In the genomic region with DNA sequence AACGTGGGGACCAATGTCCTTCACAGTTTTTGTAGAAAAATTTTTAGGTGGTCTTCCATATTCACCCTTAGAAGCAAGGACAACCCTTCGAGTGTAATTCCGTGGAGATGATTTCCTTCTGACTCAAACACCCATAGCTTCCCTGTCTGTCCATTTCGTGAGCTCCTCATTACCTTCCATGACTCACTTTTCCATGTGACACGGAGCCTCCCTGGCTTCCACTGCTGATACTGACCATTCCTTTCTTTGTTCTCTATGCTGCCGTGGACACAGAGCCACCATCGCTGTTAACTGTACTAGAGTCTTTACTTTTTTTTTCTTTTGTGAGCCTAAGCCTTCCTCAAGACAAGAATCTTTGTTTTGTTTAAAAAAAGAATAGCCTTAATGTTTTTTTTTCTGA, we compare ENCODE assay signal across 1 cellular context.
TF ChIP-seq lines count a peak whose summit lies in the region.

No MANE protein-coding gene starts in this region.

TF ChIP-seq in HEK293, 187 proteins besides CTCF, POLR2A, EP300 and RAD21 (continued from another document):
- TF ChIP-seq PRDM10 (tag by site-specific recombination; IDR thresholded peaks at IDR 0.05) (no peak), ZNF837 (tag by site-specific recombination; IDR thresholded peaks at IDR 0.05) (no peak)
TF ChIP-seq in HEK293: peak in this region for 1.
